Comparison of ENCODE assay signal across 8 cellular contexts in the genomic region with DNA sequence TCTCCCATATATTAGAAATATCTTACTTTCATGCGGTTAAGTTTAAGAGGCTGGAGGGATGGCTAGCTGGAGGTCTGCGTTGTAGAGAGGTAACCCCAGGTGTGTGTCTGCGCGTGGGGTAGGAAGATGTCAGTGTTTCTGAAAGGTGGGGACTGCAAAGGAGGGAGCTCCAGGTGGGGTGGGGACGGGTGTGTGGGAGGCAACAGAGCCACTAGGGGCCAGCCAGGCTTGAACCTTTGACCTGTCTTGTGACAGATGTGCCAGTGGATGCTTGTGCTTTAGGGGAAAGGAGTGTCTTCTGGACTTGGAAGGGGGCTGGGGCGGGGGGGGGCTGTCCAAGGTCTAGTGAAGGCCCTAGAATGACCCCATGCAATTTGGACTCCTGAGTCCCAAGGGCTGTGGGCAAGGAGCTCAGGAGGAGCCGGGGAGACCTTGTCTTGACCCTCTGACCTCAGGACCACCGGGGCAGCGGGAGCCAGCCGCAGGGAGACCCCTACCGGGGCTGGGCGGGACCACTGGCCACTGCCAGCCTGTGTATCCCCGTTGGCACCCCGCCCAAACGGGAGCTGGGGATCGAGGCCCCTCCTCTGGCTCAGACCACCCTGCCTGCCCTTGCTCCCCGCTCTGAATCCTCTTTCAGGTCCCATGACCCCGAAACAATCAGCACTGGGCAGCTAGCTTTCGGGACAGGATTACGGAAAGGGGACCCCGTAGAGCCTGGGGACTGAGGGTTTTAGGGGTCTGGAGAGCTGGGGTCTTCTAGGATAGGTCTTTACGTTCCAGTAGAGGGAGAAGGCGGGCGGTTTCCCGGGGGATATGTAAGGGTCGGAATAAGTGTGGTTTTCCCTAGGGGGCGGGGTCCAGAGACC. TPM values are rescaled to one million over a fixed set of nuclear protein-coding genes. Genes with fewer than 3 reads are reported as not detected.
DNase-seq lines count a peak whose midpoint lies in the region; ATAC-seq and TF ChIP-seq lines count a peak whose summit lies in the region.

No MANE protein-coding gene starts in this region.

- peak overlapping the region; percentile 84 for H3K4me3 Mint-ChIP-seq in activated T-cell treated with anti-CD3 and anti-CD28 coated beads, Interleukin-2, amount 50 U/mL, for 4 hours
- peak overlapping the region; percentile 83 for H3K4me3 Mint-ChIP-seq in activated T-helper 17 cell treated with anti-CD3 and anti-CD28 coated beads, Interleukin-2, amount 50 U/mL, for 72 hours

- peaks cover 10% of the 10 kb centered on the region for H3K27me3 Mint-ChIP-seq in activated T-cell treated with anti-CD3 and anti-CD28 coated beads, Interleukin-2, amount 50 U/mL, for 4 hours (ENCODE audit: low read depth)
- peaks cover 12% of the 10 kb centered on the region for H3K27me3 Mint-ChIP-seq in activated T-helper 17 cell treated with anti-CD3 and anti-CD28 coated beads, Interleukin-2, amount 50 U/mL, for 72 hours

- H3K36me3 ChIP-seq in tibial nerve, result peaks cover 0 to 10% (median 0%) of the 10 kb centered on the region in 3 donors

- peak overlapping the region; percentile 62 to 84 (median 80) for H3K4me3 ChIP-seq in tibial nerve

- peaks cover 0 to 42% (median 22%) of the 10 kb centered on the region in 4 donors for H3K4me1 ChIP-seq in tibial nerve

- DNase-seq in activated T-cell treated with anti-CD3 and anti-CD28 coated beads, Interleukin-2, amount 50 U/mL, for 4 hours, result no peak
- DNase-seq in activated T-cell treated with anti-CD3 and anti-CD28 coated beads, Interleukin-2, amount 50 U/mL, for 1 hour, result no peak
- DNase-seq in left kidney (ENCODE audit: low read depth, low spot score) (peak; percentile 73), tibial nerve (ENCODE audit: low spot score in 2 of 2) (no peak), NCI-H1092 treated with DMSO at 0.1 percent for 48 hours (lab: John Stamatoyannopoulos, UW) (no peak), GF-D8 (lab: John Stamatoyannopoulos, UW) (no peak)

- no peak overlapping the region for H3K27ac Mint-ChIP-seq in activated T-helper 17 cell treated with anti-CD3 and anti-CD28 coated beads, Interleukin-2, amount 50 U/mL, for 72 hours

- no peak for TF ChIP-seq POLR2A in tibial nerve (IDR thresholded peaks at IDR 0.05)

- peak overlapping the region; percentile 81 to 92 (median 86) for H3K27ac ChIP-seq in tibial nerve

- no peaks in the 10 kb centered on the region for H3K27me3 ChIP-seq in tibial nerve

- no peak for ATAC-seq in activated T-cell treated with anti-CD3 and anti-CD28 coated beads, Interleukin-2, amount 50 U/mL, for 4 hours
- ATAC-seq in activated T-helper 17 cell treated with anti-CD3 and anti-CD28 coated beads, Interleukin-2, amount 50 U/mL, for 72 hours (replicated peaks), result no peak
- no peak for ATAC-seq in HG03342 (IDR thresholded peaks at IDR 0.05; ENCODE audit: unreplicated experiment)

- H3K4me1 Mint-ChIP-seq in activated T-cell treated with anti-CD3 and anti-CD28 coated beads, Interleukin-2, amount 50 U/mL, for 4 hours (ENCODE audit: low read depth), result peaks cover 44% of the 10 kb centered on the region
- H3K4me1 Mint-ChIP-seq in activated T-helper 17 cell treated with anti-CD3 and anti-CD28 coated beads, Interleukin-2, amount 50 U/mL, for 72 hours, result peaks cover 30% of the 10 kb centered on the region

- TF ChIP-seq CTCF in tibial nerve (IDR thresholded peaks at IDR 0.05), result no peak

- H3K36me3 Mint-ChIP-seq in activated T-cell treated with anti-CD3 and anti-CD28 coated beads, Interleukin-2, amount 50 U/mL, for 4 hours (ENCODE audit: insufficient read depth), result no peaks in the 10 kb centered on the region
- H3K36me3 Mint-ChIP-seq in activated T-helper 17 cell treated with anti-CD3 and anti-CD28 coated beads, Interleukin-2, amount 50 U/mL, for 72 hours (ENCODE audit: low read depth), result no peaks in the 10 kb centered on the region

- H3K9me3 ChIP-seq in tibial nerve, result no peaks in the 10 kb centered on the region

- WGBS in tibial nerve, 2 donors, result 1% methylated on average over 23 of the region's 27 CpGs

- TF ChIP-seq EP300 in tibial nerve (IDR thresholded peaks at IDR 0.05), result no peak

- H3K9me3 Mint-ChIP-seq in activated T-cell treated with anti-CD3 and anti-CD28 coated beads, Interleukin-2, amount 50 U/mL, for 4 hours, result no peaks in the 10 kb centered on the region
- no peaks in the 10 kb centered on the region for H3K9me3 Mint-ChIP-seq in activated T-helper 17 cell treated with anti-CD3 and anti-CD28 coated beads, Interleukin-2, amount 50 U/mL, for 72 hours

RNA-seq across cellular contexts. Expression of gene GLI1, which starts 1.1 kb away (rescaled TPM):
- total RNA-seq in activated T-cell treated with anti-CD3 and anti-CD28 coated beads, Interleukin-2, amount 50 U/mL, for 4 hours, result 1 to 10 TPM in 1 of 3 donors, under 1 TPM in 2; 0.46 to 1.7 (median 0.65) TPM
- total RNA-seq in activated T-helper 17 cell treated with anti-CD3 and anti-CD28 coated beads, Interleukin-2, amount 50 U/mL, for 72 hours, result 1 to 10 TPM in 1 of 2 donors, under 1 TPM in 1; 0.48 to 1.4 TPM
- 10 to 100 TPM; 16.2 to 61.0 (median 38.7) TPM for total RNA-seq in tibial nerve

RNA-seq across cellular contexts. Expression of gene INHBE, which starts 5.6 kb away (rescaled TPM):
- total RNA-seq in activated T-cell treated with anti-CD3 and anti-CD28 coated beads, Interleukin-2, amount 50 U/mL, for 4 hours, result under 1 TPM in 2 of 3 donors, not detected in 1; 0.24 to 0.27 TPM
- total RNA-seq in activated T-helper 17 cell treated with anti-CD3 and anti-CD28 coated beads, Interleukin-2, amount 50 U/mL, for 72 hours, result not detected
- not detected for total RNA-seq in tibial nerve

RNA-seq across cellular contexts. Expression of gene ARHGAP9, which starts 19.0 kb away (rescaled TPM):
- total RNA-seq in activated T-cell treated with anti-CD3 and anti-CD28 coated beads, Interleukin-2, amount 50 U/mL, for 4 hours, result 10 to 100 TPM; 54.5 to 64.6 (median 57.7) TPM
- 100 to 1,000 TPM; 131 to 225 TPM for total RNA-seq in activated T-helper 17 cell treated with anti-CD3 and anti-CD28 coated beads, Interleukin-2, amount 50 U/mL, for 72 hours
- 10 to 100 TPM in 2 of 4 donors, 1 to 10 TPM in 2; 5.2 to 40.5 (median 11.6) TPM for total RNA-seq in tibial nerve

RNA-seq across cellular contexts. Expression of gene INHBC, which starts 26.1 kb away (rescaled TPM):
- total RNA-seq in activated T-cell treated with anti-CD3 and anti-CD28 coated beads, Interleukin-2, amount 50 U/mL, for 4 hours, result under 1 TPM in 2 of 3 donors, not detected in 1; 0.14 to 0.15 TPM
- total RNA-seq in activated T-helper 17 cell treated with anti-CD3 and anti-CD28 coated beads, Interleukin-2, amount 50 U/mL, for 72 hours, result not detected
- not detected for total RNA-seq in tibial nerve

RNA-seq across cellular contexts. Expression of gene MARS1, which starts 27.2 kb away (rescaled TPM):
- 100 to 1,000 TPM; 505 to 565 (median 534) TPM for total RNA-seq in activated T-cell treated with anti-CD3 and anti-CD28 coated beads, Interleukin-2, amount 50 U/mL, for 4 hours
- 100 to 1,000 TPM; 130 to 243 TPM for total RNA-seq in activated T-helper 17 cell treated with anti-CD3 and anti-CD28 coated beads, Interleukin-2, amount 50 U/mL, for 72 hours
- total RNA-seq in tibial nerve, result 100 to 1,000 TPM in 1 of 4 donors, 10 to 100 TPM in 3; 53.5 to 101 (median 74.2) TPM

Comparison
In these comparisons a context has a peak if more than half of its experiments do, and no peak if none do; other contexts are left out.
1. RNA of gene GLI1, which starts 1.1 kb away (total RNA-seq): 16.2 to 61.0 TPM in tibial nerve; 0.48 to 1.4 TPM in activated T-helper 17 cell treated with anti-CD3 and anti-CD28 coated beads, Interleukin-2, amount 50 U/mL, for 72 hours and 0.46 to 1.7 TPM in activated T-cell treated with anti-CD3 and anti-CD28 coated beads, Interleukin-2, amount 50 U/mL, for 4 hours; every median in the first group is over 4 times any median in the second.